1 cellular context compared by ENCODE assay signal in genomic region chr10:71769279-71769823, GRCh38.
A peak's percentile ranks its signal among the peaks of the same experiment; 100 is the strongest.
TF ChIP-seq lines count a peak whose summit lies in the region.

No MANE protein-coding gene starts in this region.

TF ChIP-seq in GM12878, 131 proteins besides CTCF, POLR2A, EP300 and RAD21 (continued from another document):
- TF ChIP-seq POU2F2 (IDR thresholded peaks at IDR 0.05; ENCODE audit: borderline replicate concordance, low read depth, low read length) (0 out of 3 replicates have a peak, but pooled peaks have one; percentile 64), FOXM1 (IDR thresholded peaks at IDR 0.05; ENCODE audit: low read depth, low read length) (0 out of 2 replicates have a peak, but pooled peaks have one; percentile 51), NFIC (IDR thresholded peaks at IDR 0.05; ENCODE audit: low read depth, low read length) (peak; percentile 72; the same call in 1 of the 2 replicates)
